8 cellular contexts compared by ENCODE assay signal in genomic region chr7:2019693-2020511, GRCh38.
A peak's percentile ranks its signal among the peaks of the same experiment; 100 is the strongest.
DNase-seq lines count a peak whose midpoint lies in the region; ATAC-seq and TF ChIP-seq lines count a peak whose summit lies in the region.

No MANE protein-coding gene starts in this region.

- in situ Hi-C loops in astrocyte of the spinal cord (cut with HindIII; ENCODE audit: low sequenced_read_pairs): no loop called here

- H3K9me3 ChIP-seq in BLaER1 (peaks cover 9% of the 10 kb centered on the region), Peyer's patch (peaks cover 0 to 5% (median 0%) of the 10 kb centered on the region in 4 donors), right lobe of liver (no peaks in the 10 kb centered on the region), stomach (peaks cover 0 to 8% (median 4%) of the 10 kb centered on the region in 4 donors)

- 55% methylated on average over 14 of the region's 44 CpGs for whole genome bisulfite sequencing in right lobe of liver (ENCODE audit: insufficient coverage, low coverage, low lambda C conversion rate, missing lambda C conversion rate)
- 63 to 76% (median 74%) methylated on average over 26 to 44 of the region's 44 CpGs for WGBS in stomach, 5 donors

- no peak for TF ChIP-seq POLR2A in Peyer's patch (IDR thresholded peaks at IDR 0.05)
- TF ChIP-seq POLR2A in right lobe of liver (IDR thresholded peaks at IDR 0.05): peak; percentile 15
- no peak for TF ChIP-seq POLR2A in stomach (IDR thresholded peaks at IDR 0.05)

- H3K27ac ChIP-seq in BLaER1: peak overlapping the region; percentile 75
- H3K27ac ChIP-seq in Peyer's patch: peak overlapping the region; percentile 34 to 66 (median 60)
- H3K27ac ChIP-seq in right lobe of liver: peak overlapping the region in 2 of 3 donors; percentile 27 to 54
- peak overlapping the region in 4 of 5 donors; percentile 59 to 74 (median 66) for H3K27ac ChIP-seq in stomach

- intact Hi-C loops in right lobe of liver (cut with DNase I): no loop called here
- intact Hi-C loops in stomach (cut with DNase I; ENCODE audit: low total_unique reads): no loop called here

- peaks cover 82% of the 10 kb centered on the region for H4K20me1 ChIP-seq in BLaER1

- no peaks in the 10 kb centered on the region for H3K27me3 ChIP-seq in BLaER1
- H3K27me3 ChIP-seq in Peyer's patch: no peaks in the 10 kb centered on the region
- H3K27me3 ChIP-seq in right lobe of liver: no peaks in the 10 kb centered on the region
- H3K27me3 ChIP-seq in stomach: no peaks in the 10 kb centered on the region

- no peak for TF ChIP-seq EP300 in stomach (IDR thresholded peaks at IDR 0.05)

- H3K4me2 ChIP-seq in BLaER1: peak overlapping the region; percentile 94

- DNase-seq in Peyer's patch (peak; percentile 55 to 79 (median 64)), astrocyte of the spinal cord (ENCODE audit: low read depth, low spot score) (peak; percentile 95), right lobe of liver (peak; percentile 56 to 74 (median 65)), stomach (no peak), NCI-H748 (lab: John Stamatoyannopoulos, UW; ENCODE audit: unreplicated experiment) (no peak)

- H3K4me3 ChIP-seq in BLaER1 (peak overlapping the region; percentile 49), Peyer's patch (peak overlapping the region in 3 of 4 donors; percentile 11 to 30 (median 19)), astrocyte of the spinal cord (ENCODE audit: low read depth, low read length) (no peak overlapping the region), right lobe of liver (no peak overlapping the region), stomach (peak overlapping the region in 2 of 4 donors; percentile 6 to 26)

- no peak for TF ChIP-seq CTCF in Peyer's patch (IDR thresholded peaks at IDR 0.05)
- no peak for TF ChIP-seq CTCF in astrocyte of the spinal cord (IDR thresholded peaks at IDR 0.05; ENCODE audit: low read depth, low read length)
- no peak for TF ChIP-seq CTCF in right lobe of liver (IDR thresholded peaks at IDR 0.05)
- no peak for TF ChIP-seq CTCF in stomach (IDR thresholded peaks at IDR 0.05)

- ATAC-seq in GM21717 (IDR thresholded peaks at IDR 0.05; ENCODE audit: unreplicated experiment): peak; percentile 46
- ATAC-seq in right lobe of liver: peak; percentile 58 to 74 (median 64)
- ATAC-seq in HG03196 (IDR thresholded peaks at IDR 0.05; ENCODE audit: unreplicated experiment): no peak

- H3K4me1 ChIP-seq in BLaER1 (peaks cover 68% of the 10 kb centered on the region), Peyer's patch (peaks cover 0 to 7% (median 4%) of the 10 kb centered on the region in 4 donors), right lobe of liver (no peaks in the 10 kb centered on the region), stomach (peaks cover 6 to 25% (median 13%) of the 10 kb centered on the region in 4 donors)

- peaks cover 37% of the 10 kb centered on the region for H3K36me3 ChIP-seq in BLaER1
- no peaks in the 10 kb centered on the region for H3K36me3 ChIP-seq in Peyer's patch
- no peaks in the 10 kb centered on the region for H3K36me3 ChIP-seq in right lobe of liver
- H3K36me3 ChIP-seq in stomach: no peaks in the 10 kb centered on the region

- peak overlapping the region; percentile 67 for H3K9ac ChIP-seq in BLaER1

Comparison
In these comparisons a context has a peak if more than half of its experiments do, and no peak if none do; other contexts are left out.
1. H3K4me3 ChIP-seq: peak in BLaER1 (single experiment) and Peyer's patch (3 of 4); none in astrocyte of the spinal cord (single experiment) and right lobe of liver (0 of 3).
2. DNase-seq: peak in Peyer's patch (3 of 3), astrocyte of the spinal cord (single experiment) and right lobe of liver (3 of 3); none in stomach (single experiment) and NCI-H748 (single experiment).
3. Peak in every context shown above with its lines, with median percentiles within 50 percentile points of each other: H3K27ac ChIP-seq.